In genomic region chr15:85860394-85861161, GRCh38 we compare ENCODE assay signal across 29 cellular contexts.
"Had no signal": no experiment of that assay in that cellular context is flagged by ENCODE, and none has a peak within 500 bp of the region (broad histone marks: within the 10 kb centered on the region; RNA-seq: fewer than 3 reads in every experiment).

No MANE protein-coding gene starts in this region.

- H3K9me3 Mint-ChIP-seq: activated CD4-positive, alpha-beta memory T cell treated with anti-CD3 and anti-CD28 coated beads, Interleukin-2, amount 10 ng/mL, durations not matched to agents 7 days and 5 days; activated CD4-positive, alpha-beta T cell treated with anti-CD3 and anti-CD28 coated beads, Interleukin-2, amount 10 ng/mL, durations not matched to agents 7 days and 5 days; activated naive CD4-positive, alpha-beta T cell treated with anti-CD3 and anti-CD28 coated beads, Interleukin-2, amount 10 ng/mL, durations not matched to agents 7 days and 5 days; activated naive CD4-positive, alpha-beta T cell treated with anti-CD3 and anti-CD28 coated beads, Interleukin-2, amount 50 U/mL, for 72 hours; activated naive CD8-positive, alpha-beta T cell treated with anti-CD3 and anti-CD28 coated beads, Interleukin-2, amount 10 ng/mL, durations not matched to agents 7 days and 5 days; activated T-cell treated with anti-CD3 and anti-CD28 coated beads, Interleukin-2, amount 50 U/mL, for 24 hours; activated T-cell treated with anti-CD3 and anti-CD28 coated beads, Interleukin-2, amount 50 U/mL, for 72 hours; central memory CD8-positive, alpha-beta T cell; dendritic cell treated with granulocyte-macrophage colony-stimulating factor and Interleukin-4, amounts not matched to agents 40 ng/mL and 50 ng/mL, for 4 days; WTC11 had no signal

- FAIRE-seq: astrocyte, bronchial epithelial cell had no signal

- H3K4me3 Mint-ChIP-seq: activated CD4-positive, alpha-beta memory T cell treated with anti-CD3 and anti-CD28 coated beads, Interleukin-2, amount 10 ng/mL, durations not matched to agents 7 days and 5 days; activated CD4-positive, alpha-beta T cell treated with anti-CD3 and anti-CD28 coated beads, Interleukin-2, amount 10 ng/mL, durations not matched to agents 7 days and 5 days; activated naive CD4-positive, alpha-beta T cell treated with anti-CD3 and anti-CD28 coated beads, Interleukin-2, amount 10 ng/mL, durations not matched to agents 7 days and 5 days; activated naive CD8-positive, alpha-beta T cell treated with anti-CD3 and anti-CD28 coated beads, Interleukin-2, amount 10 ng/mL, durations not matched to agents 7 days and 5 days; activated T-cell treated with anti-CD3 and anti-CD28 coated beads, Interleukin-2, amount 50 U/mL, for 24 hours; activated T-cell treated with anti-CD3 and anti-CD28 coated beads, Interleukin-2, amount 50 U/mL, for 72 hours; central memory CD8-positive, alpha-beta T cell; dendritic cell treated with granulocyte-macrophage colony-stimulating factor and Interleukin-4, amounts not matched to agents 40 ng/mL and 50 ng/mL, for 4 days; WTC11 had no signal

- H3K36me3 Mint-ChIP-seq: activated naive CD4-positive, alpha-beta T cell treated with anti-CD3 and anti-CD28 coated beads, Interleukin-2, amount 10 ng/mL, durations not matched to agents 7 days and 5 days; activated naive CD4-positive, alpha-beta T cell treated with anti-CD3 and anti-CD28 coated beads, Interleukin-2, amount 50 U/mL, for 72 hours; activated naive CD8-positive, alpha-beta T cell treated with anti-CD3 and anti-CD28 coated beads, Interleukin-2, amount 10 ng/mL, durations not matched to agents 7 days and 5 days; WTC11 had no signal

- H3K27ac Mint-ChIP-seq: activated CD4-positive, alpha-beta memory T cell treated with anti-CD3 and anti-CD28 coated beads, Interleukin-2, amount 10 ng/mL, durations not matched to agents 7 days and 5 days; activated CD4-positive, alpha-beta T cell treated with anti-CD3 and anti-CD28 coated beads, Interleukin-2, amount 10 ng/mL, durations not matched to agents 7 days and 5 days; activated naive CD4-positive, alpha-beta T cell treated with anti-CD3 and anti-CD28 coated beads, Interleukin-2, amount 10 ng/mL, durations not matched to agents 7 days and 5 days; activated naive CD4-positive, alpha-beta T cell treated with anti-CD3 and anti-CD28 coated beads, Interleukin-2, amount 50 U/mL, for 72 hours; activated naive CD8-positive, alpha-beta T cell treated with anti-CD3 and anti-CD28 coated beads, Interleukin-2, amount 10 ng/mL, durations not matched to agents 7 days and 5 days; activated T-cell treated with anti-CD3 and anti-CD28 coated beads, Interleukin-2, amount 50 U/mL, for 24 hours; activated T-cell treated with anti-CD3 and anti-CD28 coated beads, Interleukin-2, amount 50 U/mL, for 72 hours; dendritic cell treated with granulocyte-macrophage colony-stimulating factor and Interleukin-4, amounts not matched to agents 40 ng/mL and 50 ng/mL, for 4 days; WTC11 had no signal

- H3K36me3 ChIP-seq: brain microvascular endothelial cell, esophagus muscularis mucosa, gastroesophageal sphincter had no signal

- ATAC-seq: activated naive CD4-positive, alpha-beta T cell treated with anti-CD3 and anti-CD28 coated beads, Interleukin-2, amount 50 U/mL, for 72 hours; activated T-cell treated with anti-CD3 and anti-CD28 coated beads, Interleukin-2, amount 50 U/mL, for 72 hours; gastroesophageal sphincter; WTC11 had no signal

- H3K4me3 ChIP-seq: coronary artery, dorsolateral prefrontal cortex, esophagus muscularis mucosa, gastroesophageal sphincter had no signal

- H3K27ac ChIP-seq: brain microvascular endothelial cell, coronary artery, dorsolateral prefrontal cortex, esophagus muscularis mucosa, gastroesophageal sphincter, VCaP had no signal

- H3K9me3 ChIP-seq: esophagus muscularis mucosa, gastroesophageal sphincter had no signal

- H3K27me3 ChIP-seq: brain microvascular endothelial cell had no signal

- DNase-seq: activated CD4-positive, alpha-beta memory T cell treated with anti-CD3 and anti-CD28 coated beads, Interleukin-2, amount 10 ng/mL, durations not matched to agents 7 days and 5 days; activated CD4-positive, alpha-beta T cell treated with anti-CD3 and anti-CD28 coated beads for 1 hour; activated CD4-positive, alpha-beta T cell treated with anti-CD3 and anti-CD28 coated beads for 4 hours; activated CD4-positive, alpha-beta T cell treated with anti-CD3 and anti-CD28 coated beads, Interleukin-2, amount 10 ng/mL, durations not matched to agents 7 days and 5 days; activated CD4-positive, alpha-beta T cell treated with anti-CD3 and anti-CD28 coated beads, Interleukin-2, amount 50 U/mL, for 4 hours; activated CD8-positive, alpha-beta memory T cell treated with anti-CD3 and anti-CD28 coated beads, Interleukin-2, amount 50 U/mL, for 48 hours; activated gamma-delta T cell; activated naive CD4-positive, alpha-beta T cell; activated naive CD4-positive, alpha-beta T cell treated with anti-CD3 and anti-CD28 coated beads, Interleukin-2, amount 10 ng/mL, durations not matched to agents 7 days and 5 days; activated naive CD8-positive, alpha-beta T cell treated with anti-CD3 and anti-CD28 coated beads, Interleukin-2, amount 10 ng/mL, durations not matched to agents 7 days and 5 days; activated T-cell treated with anti-CD3 and anti-CD28 coated beads for 4 hours; activated T-cell treated with anti-CD3 and anti-CD28 coated beads, Interleukin-2, amount 50 U/mL, for 24 hours; activated T-cell treated with anti-CD3 and anti-CD28 coated beads, Interleukin-2, amount 50 U/mL, for 72 hours; brain microvascular endothelial cell; dorsolateral prefrontal cortex; effector memory CD4-positive, alpha-beta T cell; erythroblast; foreskin melanocyte; T-helper 2 cell had no signal

- H3K4me1 ChIP-seq: gastroesophageal sphincter had no signal
